ENCODE assay signal across 23 cellular contexts in genomic region chr18:56606623-56607022, GRCh38.
"Had no signal": no experiment of that assay in that cellular context is flagged by ENCODE, and none has a peak within 500 bp of the region (broad histone marks: within the 10 kb centered on the region; RNA-seq: fewer than 3 reads in every experiment).

No MANE protein-coding gene starts in this region.

- H3K27ac Mint-ChIP-seq: mesothelial cell of epicardium; nephron; neural progenitor cell; stimulated activated memory B cell treated with anti-CD40 and anti-IgM and Interleukin-4, amounts not matched to agents 10 μg/mL and 1 μg/mL and 100 μg/mL, for 72 hours; stimulated activated naive CD8-positive, alpha-beta T cell treated with anti-CD3 and anti-CD28 coated beads, Interleukin-15, Interleukin-2, amounts not matched to agents 100 ng/mL and 50 ng/mL, for 24 hours had no signal

- H3K9me3 Mint-ChIP-seq: effector memory CD8-positive, alpha-beta T cell; mesothelial cell of epicardium; naive thymus-derived CD4-positive, alpha-beta T cell; nephron; neural progenitor cell; stimulated activated memory B cell treated with anti-CD40 and anti-IgM and Interleukin-4, amounts not matched to agents 10 μg/mL and 1 μg/mL and 100 μg/mL, for 72 hours; stimulated activated naive CD8-positive, alpha-beta T cell treated with anti-CD3 and anti-CD28 coated beads, Interleukin-15, Interleukin-2, amounts not matched to agents 100 ng/mL and 50 ng/mL, for 24 hours had no signal

- H3K4me3 Mint-ChIP-seq: effector memory CD8-positive, alpha-beta T cell; mesothelial cell of epicardium; naive thymus-derived CD4-positive, alpha-beta T cell; nephron; neural progenitor cell; stimulated activated memory B cell treated with anti-CD40 and anti-IgM and Interleukin-4, amounts not matched to agents 10 μg/mL and 1 μg/mL and 100 μg/mL, for 72 hours; stimulated activated naive CD8-positive, alpha-beta T cell treated with anti-CD3 and anti-CD28 coated beads, Interleukin-15, Interleukin-2, amounts not matched to agents 100 ng/mL and 50 ng/mL, for 24 hours had no signal

- H3K27me3 Mint-ChIP-seq: effector memory CD8-positive, alpha-beta T cell; naive thymus-derived CD4-positive, alpha-beta T cell; stimulated activated memory B cell treated with anti-CD40 and anti-IgM and Interleukin-4, amounts not matched to agents 10 μg/mL and 1 μg/mL and 100 μg/mL, for 72 hours; stimulated activated naive CD8-positive, alpha-beta T cell treated with anti-CD3 and anti-CD28 coated beads, Interleukin-15, Interleukin-2, amounts not matched to agents 100 ng/mL and 50 ng/mL, for 24 hours had no signal

- DNase-seq: cortex of kidney; effector memory CD8-positive, alpha-beta T cell; erythroblast; esophagus squamous epithelium; foreskin melanocyte; glutamatergic neuron; heart right ventricle; hippocampal formation; mesenchymal stem cell; naive thymus-derived CD4-positive, alpha-beta T cell; psoas muscle; right cardiac atrium; sigmoid colon; spleen; stimulated activated CD4-positive, alpha-beta T cell treated with anti-CD3 and anti-CD28 coated beads, Interleukin-4, amount 100 ng/mL, for 4 hours had no signal

- FAIRE-seq: endometrium, keratinocyte, urothelium cell line had no signal

- H3K4me1 Mint-ChIP-seq: mesothelial cell of epicardium; nephron; neural progenitor cell; stimulated activated memory B cell treated with anti-CD40 and anti-IgM and Interleukin-4, amounts not matched to agents 10 μg/mL and 1 μg/mL and 100 μg/mL, for 72 hours had no signal
